23 cellular contexts compared by ENCODE assay signal in genomic region chr19:40705950-40706619, GRCh38. TPM values are rescaled to one million over a fixed set of nuclear protein-coding genes. Genes with fewer than 3 reads are reported as not detected.
DNase-seq lines count a peak whose midpoint lies in the region; ATAC-seq and TF ChIP-seq lines count a peak whose summit lies in the region.
"Had no signal": no experiment of that assay in that cellular context is flagged by ENCODE, and none has a peak within 500 bp of the region (broad histone marks: within the 10 kb centered on the region; RNA-seq: fewer than 3 reads in every experiment).

No MANE protein-coding gene starts in this region.

- H3K4me3 Mint-ChIP-seq in mesothelial cell of epicardium = no peak overlapping the region
- H3K4me3 Mint-ChIP-seq: CD8-positive, alpha-beta memory T cell; GM23338; IgD-negative memory B cell had no signal

- no peaks in the 10 kb centered on the region for H3K9me3 Mint-ChIP-seq in mesothelial cell of epicardium
- H3K9me3 Mint-ChIP-seq: CD8-positive, alpha-beta memory T cell; GM23338; IgD-negative memory B cell had no signal

- H3K27ac Mint-ChIP-seq in mesothelial cell of epicardium = peak overlapping the region; percentile 19
- H3K27ac Mint-ChIP-seq: GM23338, IgD-negative memory B cell had no signal

- H3K27ac ChIP-seq in HEK293 (ENCODE audit: extremely low read depth, low read depth, low read length) (0 out of 2 replicates have a peak overlapping the region, but pooled peaks have one; percentile 1), skeletal muscle tissue (ENCODE audit: low read depth, low read length) (peak overlapping the region; percentile 28), lower lobe of right lung (no peak overlapping the region)
- H3K27ac ChIP-seq: C4-2B, SK-N-MC had no signal

- H3K4me3 ChIP-seq in HEK293 (ENCODE audit: low read depth, low read length) (no peak overlapping the region), skeletal muscle tissue (ENCODE audit: low read length in 3 of 3) (no peak overlapping the region), lower lobe of right lung (no peak overlapping the region)
- H3K4me3 ChIP-seq: GM23338, SK-N-MC had no signal

- intact Hi-C loops in Right ventricle myocardium superior (cut with DNase I) = no loop called here
- intact Hi-C loops in lower lobe of right lung (cut with DNase I) = no loop called here

- peaks cover 87 to 95% of the 10 kb centered on the region in 2 experiments for H3K36me3 ChIP-seq in HEK293 (ENCODE audit: control insufficient read depth in 2 of 2, insufficient read depth in 1 of 2, low read length in 2 of 2)
- peaks cover 43 to 59% (median 54%) of the 10 kb centered on the region in 3 donors for H3K36me3 ChIP-seq in skeletal muscle tissue (ENCODE audit: control insufficient read depth in 3 of 3, insufficient read depth in 3 of 3, low read length in 3 of 3)
- peaks cover 98% of the 10 kb centered on the region for H3K36me3 ChIP-seq in lower lobe of right lung

- peak overlapping the region in 1 of 3 donors; percentile 11 for H3K9ac ChIP-seq in skeletal muscle tissue (ENCODE audit: low read depth in 1 of 3, low read length in 3 of 3)

- DNase-seq in Right ventricle myocardium superior = no peak
- no peak for DNase-seq in mesothelial cell of epicardium (ENCODE audit: low spot score in 2 of 2, unreplicated experiment in 2 of 2)
- DNase-seq in lower lobe of right lung = no peak
- DNase-seq in DMS53 treated with DMSO at 0.1 percent for 48 hours (lab: John Stamatoyannopoulos, UW; ENCODE audit: unreplicated experiment) = no peak
- DNase-seq: CD8-positive, alpha-beta memory T cell; GDM1; HCEC 1CT; NCI-H1105; NCI-H1694; NCI-H2081; NCI-H2171; NCI-H345; NCI-H524; NCI-H774; OCI-M1; SHP77 had no signal

- POLR2A ChIA-PET in HEK293 (lab: Yijun Ruan, JAX) = interaction anchor here (0.6 to 1.9 kb wide), 4 partner anchors 10 to 441 kb away, joined by 3 to 8 read pairs (median 6); partner anchors contain the start of genes ACTMAP, COQ8B and ITPKC

- no peaks in the 10 kb centered on the region for H3K4me1 Mint-ChIP-seq in mesothelial cell of epicardium

- ATAC-seq in Right ventricle myocardium superior (ENCODE audit: poor library complexity) (peak; percentile 76), lower lobe of right lung (no peak), GM18519 (IDR thresholded peaks at IDR 0.05; ENCODE audit: low FRiP score, unreplicated experiment) (no peak)
- ATAC-seq: GM23338 had no signal

- CTCF ChIA-PET in HEK293 (lab: Yijun Ruan, JAX) = interaction anchor here (0.6 to 1.5 kb wide), 3 partner anchors 61 to 285 kb away, joined by 3 to 6 read pairs (median 3); no protein-coding TSS in a partner anchor

- H3K4me1 ChIP-seq in HEK293 (ENCODE audit: control insufficient read depth, insufficient read depth, low read length) (no peaks in the 10 kb centered on the region), skeletal muscle tissue (ENCODE audit: control insufficient read depth in 3 of 3, insufficient read depth in 3 of 3, low read length in 3 of 3) (peaks cover 0 to 4% (median 0%) of the 10 kb centered on the region in 3 donors), lower lobe of right lung (no peaks in the 10 kb centered on the region)

- H3K9me3 ChIP-seq in HEK293 (ENCODE audit: control insufficient read depth, insufficient read depth, low read depth, low read length) (no peaks in the 10 kb centered on the region), skeletal muscle tissue (ENCODE audit: control insufficient read depth in 3 of 3, low read length in 3 of 3) (no peaks in the 10 kb centered on the region), lower lobe of right lung (no peaks in the 10 kb centered on the region)

- TF ChIP-seq CTCF in HEK293 (tag by site-specific recombination; IDR thresholded peaks at IDR 0.05) (no peak), mesothelial cell of epicardium (IDR thresholded peaks at IDR 0.05; ENCODE audit: unreplicated experiment) (no peak), lower lobe of right lung (IDR thresholded peaks at IDR 0.05) (no peak)

- no peaks in the 10 kb centered on the region for H3K27me3 Mint-ChIP-seq in mesothelial cell of epicardium (ENCODE audit: low read depth)
- H3K27me3 Mint-ChIP-seq: CD8-positive, alpha-beta memory T cell; IgD-negative memory B cell had no signal

- peaks cover 38% of the 10 kb centered on the region for H3K36me3 Mint-ChIP-seq in mesothelial cell of epicardium

- H3K27me3 ChIP-seq in skeletal muscle tissue (ENCODE audit: control insufficient read depth in 3 of 3, insufficient read depth in 3 of 3, low read length in 3 of 3) = no peaks in the 10 kb centered on the region
- no peaks in the 10 kb centered on the region for H3K27me3 ChIP-seq in lower lobe of right lung (ENCODE audit: low read depth)

TF ChIP-seq in HEK293, 187 proteins besides CTCF, POLR2A, EP300 and RAD21:
- no peak for TF ChIP-seq HOXC10 (CRISPR knock-in tag; IDR thresholded peaks at IDR 0.05)
- TF ChIP-seq, protein P1, sequence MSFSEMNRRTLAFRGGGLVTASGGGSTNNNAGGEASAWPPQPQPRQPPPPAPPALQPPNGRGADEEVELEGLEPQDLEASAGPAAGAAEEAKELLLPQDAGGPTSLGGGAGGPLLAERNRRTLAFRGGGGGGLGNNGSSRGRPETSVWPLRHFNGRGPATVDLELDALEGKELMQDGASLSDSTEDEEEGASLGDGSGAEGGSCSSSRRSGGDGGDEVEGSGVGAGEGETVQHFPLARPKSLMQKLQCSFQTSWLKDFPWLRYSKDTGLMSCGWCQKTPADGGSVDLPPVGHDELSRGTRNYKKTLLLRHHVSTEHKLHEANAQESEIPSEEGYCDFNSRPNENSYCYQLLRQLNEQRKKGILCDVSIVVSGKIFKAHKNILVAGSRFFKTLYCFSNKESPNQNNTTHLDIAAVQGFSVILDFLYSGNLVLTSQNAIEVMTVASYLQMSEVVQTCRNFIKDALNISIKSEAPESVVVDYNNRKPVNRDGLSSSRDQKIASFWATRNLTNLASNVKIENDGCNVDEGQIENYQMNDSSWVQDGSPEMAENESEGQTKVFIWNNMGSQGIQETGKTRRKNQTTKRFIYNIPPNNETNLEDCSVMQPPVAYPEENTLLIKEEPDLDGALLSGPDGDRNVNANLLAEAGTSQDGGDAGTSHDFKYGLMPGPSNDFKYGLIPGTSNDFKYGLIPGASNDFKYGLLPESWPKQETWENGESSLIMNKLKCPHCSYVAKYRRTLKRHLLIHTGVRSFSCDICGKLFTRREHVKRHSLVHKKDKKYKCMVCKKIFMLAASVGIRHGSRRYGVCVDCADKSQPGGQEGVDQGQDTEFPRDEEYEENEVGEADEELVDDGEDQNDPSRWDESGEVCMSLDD (tag by site-specific recombination; IDR thresholded peaks at IDR 0.05) = no peak
- no peak for TF ChIP-seq ZNF416 (tag by site-specific recombination; IDR thresholded peaks at IDR 0.05)
- no peak for TF ChIP-seq PRDM1 (tag by site-specific recombination; IDR thresholded peaks at IDR 0.05)
- TF ChIP-seq ZNF544 (tag by site-specific recombination; IDR thresholded peaks at IDR 0.05) = no peak

RNA-seq across cellular contexts. Expression of gene COQ8B, which starts 10.6 kb away (rescaled TPM):
- total RNA-seq in Right ventricle myocardium superior = 36.1 TPM
- total RNA-seq in mesothelial cell of epicardium = 45.9 to 58.3 TPM (median 54.8 TPM) in 3 replicates
- 19.3 TPM for total RNA-seq in skeletal muscle tissue
- total RNA-seq in lower lobe of right lung = 43.9 TPM

RNA-seq across cellular contexts. Expression of gene ITPKC, which starts 10.8 kb away (rescaled TPM):
- 14.7 TPM for total RNA-seq in Right ventricle myocardium superior
- 26.2 to 28.3 TPM (median 27.0 TPM) in 3 replicates for total RNA-seq in mesothelial cell of epicardium
- total RNA-seq in skeletal muscle tissue = 6.8 TPM
- 34.9 TPM for total RNA-seq in lower lobe of right lung

RNA-seq across cellular contexts. Expression of gene NUMBL, which starts 15.6 kb away (rescaled TPM):
- total RNA-seq in Right ventricle myocardium superior (13.5 TPM), mesothelial cell of epicardium (35.0 to 42.5 TPM (median 39.2 TPM) in 3 replicates), skeletal muscle tissue (9.4 TPM), lower lobe of right lung (17.7 TPM)

RNA-seq across cellular contexts. Expression of gene ACTMAP, which starts 44.2 kb away (rescaled TPM):
- total RNA-seq in Right ventricle myocardium superior (5.2 TPM), mesothelial cell of epicardium (14.2 to 18.4 TPM (median 15.0 TPM) in 3 replicates), skeletal muscle tissue (under 0.01 TPM), lower lobe of right lung (17.6 TPM)

RNA-seq across cellular contexts. Expression of gene SNRPA, which starts 44.9 kb away (rescaled TPM):
- total RNA-seq in Right ventricle myocardium superior = 27.7 TPM
- 109 to 121 TPM (median 111 TPM) in 3 replicates for total RNA-seq in mesothelial cell of epicardium
- 7.8 TPM for total RNA-seq in skeletal muscle tissue
- total RNA-seq in lower lobe of right lung = 44.8 TPM
